Comparison of ENCODE assay signal across 8 cellular contexts in the genomic region with DNA sequence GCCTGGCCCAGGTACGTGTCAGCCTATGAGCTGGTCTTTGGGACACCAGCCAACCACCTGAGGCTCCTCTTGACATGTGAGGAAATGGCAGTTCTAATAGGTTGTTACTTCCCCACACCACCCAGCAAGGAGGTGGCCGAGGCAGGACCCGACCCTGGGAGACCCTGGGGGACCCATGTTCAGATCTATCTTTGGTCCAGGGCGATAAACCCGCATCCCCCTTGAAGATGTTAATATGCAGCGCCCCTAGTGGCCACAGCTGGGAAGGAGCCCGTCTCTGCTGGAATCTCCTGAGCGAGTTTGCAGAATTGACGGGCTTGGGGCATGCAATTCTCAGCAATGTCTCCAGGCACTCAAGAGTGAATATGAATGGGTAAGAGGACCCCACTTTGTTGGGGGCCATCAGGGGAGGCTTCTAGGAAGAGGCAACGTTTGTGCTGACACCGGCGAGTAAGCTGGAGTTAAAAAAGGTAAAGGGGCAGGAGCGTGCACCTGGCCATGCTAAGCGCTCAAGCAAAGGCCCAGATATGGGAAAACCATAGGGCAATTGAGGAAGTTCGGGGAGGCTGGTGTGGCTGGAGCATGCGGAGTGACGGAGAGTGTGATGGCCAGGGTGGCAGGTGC. TPM values are rescaled to one million over a fixed set of nuclear protein-coding genes. Genes with fewer than 3 reads are reported as not detected.
DNase-seq lines count a peak whose midpoint lies in the region; ATAC-seq and TF ChIP-seq lines count a peak whose summit lies in the region.

No MANE protein-coding gene starts in this region.

- peak overlapping the region; percentile 32 to 46 for H3K27ac Mint-ChIP-seq in natural killer cell treated with Interleukin-12 subunit alpha and Interleukin-12 subunit beta and Interleukin-15 and Interleukin-18, amount 100 ng/mL, for 72 hours

- BruUV-seq in OCI-LY7 (replicated peaks; lab: Mats Ljungman, UMichigan) = no TSS peak

- POLR2A ChIA-PET in OCI-LY7 (lab: Charles Lee) = interaction anchor here (0.5 to 1.4 kb wide), 4 partner anchors 10 to 166 kb away, joined by 3 to 4 read pairs (median 3); a partner anchor contains a TSS

- CTCF ChIA-PET in OCI-LY7 (lab: Charles Lee; ENCODE audit: unreplicated experiment) = interaction anchor here (1.1 kb wide), 1 partner anchor 8 kb away, joined by 6 read pairs; no protein-coding TSS in a partner anchor

- H3K4me3 Mint-ChIP-seq in natural killer cell treated with Interleukin-12 subunit alpha and Interleukin-12 subunit beta and Interleukin-15 and Interleukin-18, amount 100 ng/mL, for 72 hours = peak overlapping the region; percentile 36

- H3K27ac ChIP-seq in GM23248 = no peak overlapping the region
- no peak overlapping the region for H3K27ac ChIP-seq in OCI-LY7 (ENCODE audit: low read depth, low read length, poor library complexity, severe bottlenecking)

- H3K4me2 ChIP-seq in GM23248 (ENCODE audit: unreplicated experiment) (no peak overlapping the region), OCI-LY7 (ENCODE audit: low read length) (no peak overlapping the region)

- H3F3A ChIP-seq in GM23248 (ENCODE audit: insufficient read depth) = no peaks in the 10 kb centered on the region; the same call in 1 of the 2 replicates

- no peaks in the 10 kb centered on the region for H3K9me3 Mint-ChIP-seq in natural killer cell treated with Interleukin-12 subunit alpha and Interleukin-12 subunit beta and Interleukin-15 and Interleukin-18, amount 100 ng/mL, for 72 hours

- no peak for TF ChIP-seq POLR2A in erythroblast (IDR thresholded peaks at IDR 0.05; ENCODE audit: low read length)

- peaks cover 38% of the 10 kb centered on the region in 2 donors for H3K4me1 Mint-ChIP-seq in natural killer cell treated with Interleukin-12 subunit alpha and Interleukin-12 subunit beta and Interleukin-15 and Interleukin-18, amount 100 ng/mL, for 72 hours (ENCODE audit: low read depth in 2 of 2)

- TF ChIP-seq CTCF in AG09309 (IDR thresholded peaks at IDR 0.05; ENCODE audit: control insufficient read depth, insufficient read depth, low read depth, low read length, missing control alignments) = peak; percentile 91
- peak; percentile 98 for TF ChIP-seq CTCF in OCI-LY7 (conservative IDR thresholded peaks at IDR 0.05; ENCODE audit: low read length)

- no peak overlapping the region for H3K4me3 ChIP-seq in AG09309 (ENCODE audit: control insufficient read depth, low read depth, low read length)
- no peak overlapping the region for H3K4me3 ChIP-seq in GM23248
- H3K4me3 ChIP-seq in OCI-LY7 (ENCODE audit: low read depth, low read length, poor library complexity, severe bottlenecking) = no peak overlapping the region

- H3K27me3 Mint-ChIP-seq in natural killer cell treated with Interleukin-12 subunit alpha and Interleukin-12 subunit beta and Interleukin-15 and Interleukin-18, amount 100 ng/mL, for 72 hours = no peaks in the 10 kb centered on the region

- 10 to 12% methylated on average over 17 of the region's 17 CpGs for WGBS in GM23248 (ENCODE audit: low coverage in 1 of 2, low lambda C conversion rate in 2 of 2, missing lambda C conversion rate in 2 of 2), 2 experiments

- H3K79me2 ChIP-seq in GM23248 (ENCODE audit: insufficient read depth) (no peaks in the 10 kb centered on the region), OCI-LY7 (ENCODE audit: insufficient read depth, low read depth, low read length) (no peaks in the 10 kb centered on the region)

- in situ Hi-C loops in GM23248 (cut with MboI) = no loop called here

- H4K20me1 ChIP-seq in GM23248 (ENCODE audit: insufficient read depth) (no peaks in the 10 kb centered on the region), OCI-LY7 (ENCODE audit: insufficient read depth, low read length) (no peaks in the 10 kb centered on the region)

- no peaks in the 10 kb centered on the region for H3K9me3 ChIP-seq in GM23248 (ENCODE audit: low read depth)
- no peaks in the 10 kb centered on the region for H3K9me3 ChIP-seq in OCI-LY7 (ENCODE audit: low read length)

- no peak overlapping the region for H3K9ac ChIP-seq in GM23248

- no peaks in the 10 kb centered on the region for H3K27me3 ChIP-seq in GM23248 (replicated peaks; ENCODE audit: insufficient read depth)

- intact Hi-C loops in OCI-LY7 (cut with micrococcal nuclease; ENCODE audit: unreplicated experiment) = loop anchor here (2.0 kb wide), 1 partner anchor 166 kb away; a partner anchor contains a TSS

- no peaks in the 10 kb centered on the region for H3K36me3 ChIP-seq in GM23248 (ENCODE audit: low read depth)
- H3K36me3 ChIP-seq in OCI-LY7 (ENCODE audit: insufficient read depth, low read length) = no peaks in the 10 kb centered on the region

- no peaks in the 10 kb centered on the region for H3K9me2 ChIP-seq in GM23248 (ENCODE audit: insufficient read depth)
- H3K9me2 ChIP-seq in OCI-LY7 (ENCODE audit: insufficient read depth, low read length) = no peaks in the 10 kb centered on the region

- ATAC-seq in natural killer cell treated with Interleukin-12 subunit alpha and Interleukin-12 subunit beta and Interleukin-15 and Interleukin-18, amount 100 ng/mL, for 72 hours = peak in 1 of 2 donors; percentile 25
- peak; percentile 39 for ATAC-seq in stimulated activated naive CD8-positive, alpha-beta T cell treated with anti-CD3 and anti-CD28 coated beads, Interleukin-15, Interleukin-2, amounts not matched to agents 100 U/mL and 50 U/mL, for 24 hours
- ATAC-seq in HG03097 (IDR thresholded peaks at IDR 0.05; ENCODE audit: low FRiP score, unreplicated experiment) = no peak

- peaks cover 10% of the 10 kb centered on the region for H3K4me1 ChIP-seq in GM23248 (ENCODE audit: insufficient read depth)
- peaks cover 18% of the 10 kb centered on the region for H3K4me1 ChIP-seq in OCI-LY7 (ENCODE audit: insufficient read depth, low read length, poor library complexity, severe bottlenecking)

- H3K36me3 Mint-ChIP-seq in natural killer cell treated with Interleukin-12 subunit alpha and Interleukin-12 subunit beta and Interleukin-15 and Interleukin-18, amount 100 ng/mL, for 72 hours = peaks cover 5% of the 10 kb centered on the region

- H2AFZ ChIP-seq in GM23248 = no peak overlapping the region
- no peak overlapping the region for H2AFZ ChIP-seq in OCI-LY7 (ENCODE audit: low read length)

- no peak for DNase-seq in AG09309 (ENCODE audit: low read depth)
- DNase-seq in GM23248 = peak; percentile 74
- DNase-seq in OCI-LY7 (ENCODE audit: low spot score) = peak; percentile 75
- peak; percentile 77 for DNase-seq in activated T-cell treated with anti-CD3 and anti-CD28 coated beads for 24 hours (ENCODE audit: low read depth)
- peak; percentile 64 to 83 for DNase-seq in erythroblast (lab: John Stamatoyannopoulos, UW)
- DNase-seq in natural killer cell treated with Interleukin-12 subunit alpha and Interleukin-12 subunit beta and Interleukin-15 and Interleukin-18, amount 100 ng/mL, for 72 hours (ENCODE audit: low spot score) = peak; percentile 84
- DNase-seq in stimulated activated naive CD8-positive, alpha-beta T cell treated with anti-CD3 and anti-CD28 coated beads, Interleukin-15, Interleukin-2, amounts not matched to agents 100 U/mL and 50 U/mL, for 24 hours = peak; percentile 88

RNA-seq across cellular contexts. Expression of a gene that starts 1.5 kb away (rescaled TPM):
- 0.54 and 9.0 TPM in 2 replicates for total RNA-seq in GM23248 (2014; rRNA removed; shearing (Covaris generic))
- polyA plus RNA-seq in GM23248 (2016; fragmentation: Nextera tagmentation; extraction: Ambion mirVana) = 1.1 and 1.6 TPM in 2 replicates
- total RNA-seq in OCI-LY7 (2014; rRNA removed; shearing (Covaris generic)) = 5.1 and 8.8 TPM in 2 replicates
- total RNA-seq in OCI-LY7 (2022) = 14.9 and 18.4 TPM in 2 replicates
- total RNA-seq in natural killer cell treated with Interleukin-12 subunit alpha and Interleukin-12 subunit beta and Interleukin-15 and Interleukin-18, amount 100 ng/mL, for 72 hours = 100 to 1,000 TPM; 216 to 232 TPM

RNA-seq across cellular contexts. Expression of a gene that starts 31.8 kb away (rescaled TPM):
- 12.2 and 12.9 TPM in 2 replicates for total RNA-seq in GM23248 (2014; rRNA removed; shearing (Covaris generic))
- 3.5 and 4.3 TPM in 2 replicates for polyA plus RNA-seq in GM23248 (2016; fragmentation: Nextera tagmentation; extraction: Ambion mirVana)
- total RNA-seq in OCI-LY7 (2014; rRNA removed; shearing (Covaris generic)) = not detected in 2 replicates
- not detected in 2 replicates for total RNA-seq in OCI-LY7 (2022)
- total RNA-seq in natural killer cell treated with Interleukin-12 subunit alpha and Interleukin-12 subunit beta and Interleukin-15 and Interleukin-18, amount 100 ng/mL, for 72 hours = 10 to 100 TPM in 1 of 2 donors, 1 to 10 TPM in 1; 8.2 to 11.3 TPM

RNA-seq across cellular contexts. Expression of a gene that starts 51.7 kb away (rescaled TPM):
- total RNA-seq in GM23248 (2014; rRNA removed; shearing (Covaris generic)) = not detected in 2 replicates
- not detected in 2 replicates for polyA plus RNA-seq in GM23248 (2016; fragmentation: Nextera tagmentation; extraction: Ambion mirVana)
- total RNA-seq in OCI-LY7 (2014; rRNA removed; shearing (Covaris generic)) = not detected in 2 replicates
- not detected in 2 replicates for total RNA-seq in OCI-LY7 (2022)
- total RNA-seq in natural killer cell treated with Interleukin-12 subunit alpha and Interleukin-12 subunit beta and Interleukin-15 and Interleukin-18, amount 100 ng/mL, for 72 hours = not detected

Comparison
In these comparisons a context has a peak if more than half of its experiments do, and no peak if none do; other contexts are left out.
1. RNA of a gene that starts 1.5 kb away (total RNA-seq): 216 to 232 TPM in natural killer cell treated with Interleukin-12 subunit alpha and Interleukin-12 subunit beta and Interleukin-15 and Interleukin-18, amount 100 ng/mL, for 72 hours; 5.1 to 18.4 TPM in OCI-LY7 and 0.54 to 9.0 TPM in GM23248; every median in the first group is over 10 times any median in the second.
2. RNA of a gene that starts 31.8 kb away (total RNA-seq): 12.2 to 12.9 TPM in GM23248 and 8.2 to 11.3 TPM in natural killer cell treated with Interleukin-12 subunit alpha and Interleukin-12 subunit beta and Interleukin-15 and Interleukin-18, amount 100 ng/mL, for 72 hours; not detected in OCI-LY7; every median in the first group is over 4 times any median in the second.